In genomic region chr12:42725839-42726238, GRCh38 we compare ENCODE assay signal across 18 cellular contexts.
DNase-seq lines count a peak whose midpoint lies in the region; ATAC-seq, FAIRE-seq and TF ChIP-seq lines count a peak whose summit lies in the region.
"Had no signal": no experiment of that assay in that cellular context is flagged by ENCODE, and none has a peak within 500 bp of the region (broad histone marks: within the 10 kb centered on the region; RNA-seq: fewer than 3 reads in every experiment).

No MANE protein-coding gene starts in this region.

- no peaks in the 10 kb centered on the region for H3K27me3 ChIP-seq in AG04450 (ENCODE audit: control insufficient read depth, insufficient read depth, low read length)
- no peaks in the 10 kb centered on the region for H3K27me3 ChIP-seq in bronchial epithelial cell (ENCODE audit: control insufficient read depth, insufficient read depth, low read length)
- H3K27me3 ChIP-seq in MM.1S (replicated peaks; ENCODE audit: insufficient read depth, low read length): no peaks in the 10 kb centered on the region
- H3K27me3 ChIP-seq: uterus had no signal

- H3K4me1 ChIP-seq in MM.1S (ENCODE audit: low read length): no peaks in the 10 kb centered on the region
- H3K4me1 ChIP-seq: uterus had no signal

- no peak overlapping the region for H3K4me2 ChIP-seq in MM.1S (ENCODE audit: low read depth, low read length)
- H3K4me2 ChIP-seq: PC-9 had no signal

- ATAC-seq in GM21717 (IDR thresholded peaks at IDR 0.05; ENCODE audit: unreplicated experiment): no peak

- H3K4me3 ChIP-seq in AG04450 (ENCODE audit: low read depth, low read length): no peak overlapping the region
- H3K4me3 ChIP-seq in bronchial epithelial cell (ENCODE audit: low read depth, low read length): no peak overlapping the region
- H3K4me3 ChIP-seq in MM.1S (ENCODE audit: low read length): no peak overlapping the region
- H3K4me3 ChIP-seq: PC-9, skin epidermis, uterus had no signal

- no peaks in the 10 kb centered on the region for H3K36me3 ChIP-seq in bronchial epithelial cell (ENCODE audit: control insufficient read depth, insufficient read depth, low read length)
- no peaks in the 10 kb centered on the region for H3K36me3 ChIP-seq in MM.1S (replicated peaks; ENCODE audit: insufficient read depth, low read length)
- H3K36me3 ChIP-seq: uterus had no signal

- H3K27ac ChIP-seq in AG04450 (ENCODE audit: low read depth, low read length) (no peak overlapping the region), MM.1S (ENCODE audit: low read length) (no peak overlapping the region)
- H3K27ac ChIP-seq: PC-9, skin epidermis, uterus had no signal

- no peaks in the 10 kb centered on the region for H3F3A ChIP-seq in MM.1S (ENCODE audit: insufficient read depth, low read length)

- no peaks in the 10 kb centered on the region for H3K9me2 ChIP-seq in MM.1S (replicated peaks; ENCODE audit: insufficient read depth, low read length)

- CTCF ChIA-PET in AG04450 (lab: Charles Lee): no interaction called here

- TF ChIP-seq CTCF in AG04450 (IDR thresholded peaks at IDR 0.05; ENCODE audit: low read depth, low read length) (no peak), bronchial epithelial cell (IDR thresholded peaks at IDR 0.05; ENCODE audit: insufficient read depth, low read length, severe bottlenecking) (no peak), MM.1S (IDR thresholded peaks at IDR 0.05; ENCODE audit: low read length) (no peak)

- H3K9me3 ChIP-seq in AG04450 (ENCODE audit: control insufficient read depth, insufficient read depth, low read length) (peaks cover 8% of the 10 kb centered on the region), MM.1S (replicated peaks; ENCODE audit: insufficient read depth, low read length) (no peaks in the 10 kb centered on the region)
- H3K9me3 ChIP-seq: uterus had no signal

- peak; percentile 87 for DNase-seq in AG04450 (ENCODE audit: low read depth, low spot score)
- peak; percentile 86 for DNase-seq in LHCN-M2 (ENCODE audit: low read depth)
- peak; percentile 66 for DNase-seq in bronchial epithelial cell (ENCODE audit: low read depth)
- peak; percentile 82 for DNase-seq in glomerular visceral epithelial cell (ENCODE audit: extremely low spot score)
- DNase-seq in MM.1S: no peak
- DNase-seq in OCI-M2 (lab: John Stamatoyannopoulos, UW; ENCODE audit: unreplicated experiment): no peak
- no peak for DNase-seq in effector CD8-positive, alpha-beta T cell (lab: John Stamatoyannopoulos, UW)
- DNase-seq: activated naive CD4-positive, alpha-beta T cell; DMS 273 treated with DMSO at 0.1 percent for 48 hours; foreskin melanocyte; NCI-H1417 treated with DMSO at 0.1 percent for 48 hours; NCI-H510A; PC-9; stimulated activated naive CD4-positive, alpha-beta T cell; uterus had no signal

- POLR2A ChIA-PET in AG04450 (lab: Yijun Ruan, JAX): no interaction called here

- no peak overlapping the region for H3K9ac ChIP-seq in MM.1S (ENCODE audit: low read length)

- no peaks in the 10 kb centered on the region for H3K79me2 ChIP-seq in MM.1S (ENCODE audit: low read length)

- no peak for FAIRE-seq in bronchial epithelial cell (lab: Jason Lieb, UNC)
- FAIRE-seq: H1 had no signal

- no peaks in the 10 kb centered on the region for H4K20me1 ChIP-seq in MM.1S (ENCODE audit: insufficient read depth, low read length)

- H2AFZ ChIP-seq in MM.1S (ENCODE audit: low read length): no peak overlapping the region
- H2AFZ ChIP-seq: PC-9 had no signal

Comparison
In these comparisons a context has a peak if more than half of its experiments do, and no peak if none do; other contexts are left out.
1. DNase-seq: peak in AG04450 (single experiment), LHCN-M2 (single experiment), bronchial epithelial cell (single experiment) and glomerular visceral epithelial cell (single experiment); none in MM.1S (single experiment), OCI-M2 (single experiment) and effector CD8-positive, alpha-beta T cell (single experiment).